In genomic region chr19:12657966-12658365, GRCh38 we compare ENCODE assay signal across 18 cellular contexts. TPM values are rescaled to one million over a fixed set of nuclear protein-coding genes. Genes with fewer than 3 reads are reported as not detected.
DNase-seq lines count a peak whose midpoint lies in the region; ATAC-seq, FAIRE-seq and TF ChIP-seq lines count a peak whose summit lies in the region.
"Had no signal": no experiment of that assay in that cellular context is flagged by ENCODE, and none has a peak within 500 bp of the region (broad histone marks: within the 10 kb centered on the region; RNA-seq: fewer than 3 reads in every experiment).

No MANE protein-coding gene starts in this region.

- H3K4me2 ChIP-seq in GM23338 = no peak overlapping the region
- no peak overlapping the region for H3K4me2 ChIP-seq in PC-3 (ENCODE audit: low read length)
- no peak overlapping the region for H3K4me2 ChIP-seq in HepG2 (ENCODE audit: low read depth, low read length)
- H3K4me2 ChIP-seq: BLaER1, PC-9, SK-N-SH had no signal

- TF ChIP-seq CTCF in GM23338 (conservative IDR thresholded peaks at IDR 0.05; ENCODE audit: low read depth in 2 of 2) (peak; percentile 37 to 50), PC-3 (conservative IDR thresholded peaks at IDR 0.05; ENCODE audit: low read depth, low read length) (0 out of 2 replicates have a peak, but pooled peaks have one; percentile 17), HepG2 (CRISPR knock-in tag; IDR thresholded peaks at IDR 0.05) (no peak)

- H3K27me3 Mint-ChIP-seq in GM23338 (ENCODE audit: insufficient read depth, low read depth, poor library complexity) = peaks cover 4% of the 10 kb centered on the region
- H3K27me3 Mint-ChIP-seq: CD8-positive, alpha-beta memory T cell had no signal

- no peaks in the 10 kb centered on the region for H3K9me3 Mint-ChIP-seq in GM23338
- H3K9me3 Mint-ChIP-seq: CD8-positive, alpha-beta memory T cell; T-helper 1 cell treated with Interleukin-12 subunit alpha and Interleukin-12 subunit beta and Interleukin-4 antibody, amounts not matched to agents 30 μg/mL and 1 μg/mL, for 36 hours had no signal

- no peak overlapping the region for H3K27ac Mint-ChIP-seq in GM23338
- H3K27ac Mint-ChIP-seq: CD8-positive, alpha-beta memory T cell; T-helper 1 cell treated with Interleukin-12 subunit alpha and Interleukin-12 subunit beta and Interleukin-4 antibody, amounts not matched to agents 30 μg/mL and 1 μg/mL, for 36 hours had no signal

- FAIRE-seq in HepG2 (lab: Jason Lieb, UNC) = no peak

- H3K79me2 ChIP-seq in GM23338 (replicated peaks; ENCODE audit: insufficient read depth) (no peaks in the 10 kb centered on the region), PC-3 (ENCODE audit: low read length) (no peaks in the 10 kb centered on the region), HepG2 (ENCODE audit: insufficient read depth, low read length) (no peaks in the 10 kb centered on the region)

- POLR2A ChIA-PET in PC-3 (lab: Charles Lee; ENCODE audit: unreplicated experiment) = no interaction called here
- POLR2A ChIA-PET in HepG2 (lab: Yijun Ruan, JAX) = no interaction called here

- CTCF ChIA-PET in PC-3 (lab: Charles Lee) (interaction anchor here (0.6 kb wide), 1 partner anchor 48 kb away, joined by 7 read pairs; the partner anchor contains the start of gene ZNF490), HepG2 (lab: Yijun Ruan, JAX; ENCODE audit: low intra/inter-chr PET ratio, low total read pairs) (no interaction called here)

- H3K9me2 ChIP-seq in GM23338 (ENCODE audit: insufficient read depth) (no peaks in the 10 kb centered on the region), PC-3 (replicated peaks; ENCODE audit: low read length) (no peaks in the 10 kb centered on the region)
- H3K9me2 ChIP-seq: SK-N-SH had no signal

- no peak for DNase-seq in GM23338 (ENCODE audit: low spot score)
- no peak for DNase-seq in PC-3
- DNase-seq in HepG2 (ENCODE audit: low spot score) = no peak
- DNase-seq in AG08396 (ENCODE audit: low spot score) = no peak
- DNase-seq in NCI-H2171 (lab: John Stamatoyannopoulos, UW) = no peak
- DNase-seq: CD8-positive, alpha-beta memory T cell; DND-41; GDM1; Kasumi-1; NCI-H1436; NCI-H2029 treated with DMSO at 0.1 percent for 48 hours; NCI-H524 treated with DMSO at 0.1 percent for 48 hours; PC-9; SK-N-SH had no signal

- peaks cover 13% of the 10 kb centered on the region; the same call in 1 of the 2 replicates for H3K36me3 ChIP-seq in GM23338 (ENCODE audit: insufficient read depth)
- H3K36me3 ChIP-seq in PC-3 (ENCODE audit: low read depth, low read length) = peaks cover 28% of the 10 kb centered on the region
- peaks cover 0 to 18% of the 10 kb centered on the region in 2 experiments; a peak in 4 of 5 replicates for H3K36me3 ChIP-seq in HepG2 (replicated peaks in 1 of 2; ENCODE audit: control insufficient read depth in 1 of 2, insufficient read depth in 2 of 2, low read length in 2 of 2)

- intact Hi-C loops in PC-3 (cut with micrococcal nuclease) = no loop called here
- intact Hi-C loops in HepG2 (cut with micrococcal nuclease; ENCODE audit: unreplicated experiment) = no loop called here

- H3F3A ChIP-seq in GM23338 (replicated peaks; ENCODE audit: low read depth) (peaks cover 13% of the 10 kb centered on the region), PC-3 (ENCODE audit: low read length, unreplicated experiment) (no peaks in the 10 kb centered on the region)

- H3K4me1 ChIP-seq in GM23338 (ENCODE audit: insufficient read depth) (no peaks in the 10 kb centered on the region), PC-3 (ENCODE audit: insufficient read depth, low read length) (no peaks in the 10 kb centered on the region), HepG2 (ENCODE audit: insufficient read depth, low read length) (no peaks in the 10 kb centered on the region)
- H3K4me1 ChIP-seq: BLaER1 had no signal

- H4K20me1 ChIP-seq in GM23338 (replicated peaks; ENCODE audit: insufficient read depth) = no peaks in the 10 kb centered on the region; the same call in 1 of the 2 replicates
- H4K20me1 ChIP-seq in PC-3 (ENCODE audit: low read length) = no peaks in the 10 kb centered on the region
- H4K20me1 ChIP-seq in HepG2 (ENCODE audit: insufficient read depth, low read length) = no peaks in the 10 kb centered on the region
- H4K20me1 ChIP-seq: BLaER1 had no signal

- no peak for TF ChIP-seq EP300 in HepG2 (IDR thresholded peaks at IDR 0.05; ENCODE audit: low read depth in 2 of 2, low read length in 2 of 2)
- no peak for TF ChIP-seq EP300 in HepG2 (CRISPR knock-in tag; IDR thresholded peaks at IDR 0.05; ENCODE audit: borderline replicate concordance)

- H3K9ac ChIP-seq in PC-3 (ENCODE audit: low read length) (no peak overlapping the region), HepG2 (ENCODE audit: insufficient read depth, low read depth, low read length) (no peak overlapping the region)
- H3K9ac ChIP-seq: BLaER1, SK-N-SH had no signal

- H3K27me3 ChIP-seq in GM23338 (ENCODE audit: insufficient read depth) (no peaks in the 10 kb centered on the region), PC-3 (ENCODE audit: low read length) (no peaks in the 10 kb centered on the region), HepG2 (ENCODE audit: control insufficient read depth in 1 of 2, insufficient read depth in 2 of 2, low read length in 2 of 2) (no peaks in the 10 kb centered on the region)
- H3K27me3 ChIP-seq: BLaER1 had no signal

- no peak overlapping the region for H3K4me3 Mint-ChIP-seq in GM23338
- H3K4me3 Mint-ChIP-seq: CD8-positive, alpha-beta memory T cell; T-helper 1 cell treated with Interleukin-12 subunit alpha and Interleukin-12 subunit beta and Interleukin-4 antibody, amounts not matched to agents 30 μg/mL and 1 μg/mL, for 36 hours had no signal

- TF ChIP-seq POLR2A in HepG2 (IDR thresholded peaks at IDR 0.05; ENCODE audit: insufficient read depth in 1 of 2, low read depth in 2 of 2, low read length in 2 of 2) = no peak

- BruUV-seq in PC-3 (replicated peaks; lab: Mats Ljungman, UMichigan) (no TSS peak), HepG2 (replicated peaks; lab: Mats Ljungman, UMichigan) (no TSS peak)

- H3K4me3 ChIP-seq in GM23338 = no peak overlapping the region
- no peak overlapping the region for H3K4me3 ChIP-seq in PC-3 (ENCODE audit: low read length)
- H3K4me3 ChIP-seq in HepG2 (replicated peaks in 1 of 3; ENCODE audit: insufficient read depth in 1 of 3, low read depth in 2 of 3, low read length in 3 of 3) = no peak overlapping the region
- H3K4me3 ChIP-seq: BLaER1, PC-9 had no signal

- H3K9me3 ChIP-seq in PC-3 (ENCODE audit: low read length) = no peaks in the 10 kb centered on the region
- no peaks in the 10 kb centered on the region for H3K9me3 ChIP-seq in HepG2 (ENCODE audit: low read length)
- H3K9me3 ChIP-seq: BLaER1, SK-N-SH had no signal

- H3K27ac ChIP-seq in GM23338 (ENCODE audit: low read depth) = no peak overlapping the region
- no peak overlapping the region for H3K27ac ChIP-seq in PC-3 (ENCODE audit: low read length)
- no peak overlapping the region for H3K27ac ChIP-seq in HepG2 (ENCODE audit: extremely low read length, insufficient read depth, low read length)
- H3K27ac ChIP-seq: BLaER1, PC-9 had no signal

- no peak for TF ChIP-seq RAD21 in HepG2 (CRISPR knock-in tag; IDR thresholded peaks at IDR 0.05)

- peaks cover 6% of the 10 kb centered on the region; the same call in 2 of the 3 replicates for H3K4me1 Mint-ChIP-seq in GM23338

- H3K36me3 Mint-ChIP-seq in GM23338 (ENCODE audit: low read depth) = peaks cover 55% of the 10 kb centered on the region

- ATAC-seq in GM23338 = no peak
- ATAC-seq in PC-3 = no peak
- no peak for ATAC-seq in HepG2
- no peak for ATAC-seq in GM18873 (IDR thresholded peaks at IDR 0.05; ENCODE audit: low FRiP score, unreplicated experiment)

- in situ Hi-C loops in HepG2 (cut with HindIII; ENCODE audit: extremely low pct_ligation_motif_present, low pct_unique_long_range_greater_than_20kb) = no loop called here

- 97% methylated on average over 21 of the region's 22 CpGs for WGBS in HepG2 (ENCODE audit: low lambda C conversion rate)

- H2AFZ ChIP-seq in GM23338 = no peak overlapping the region
- H2AFZ ChIP-seq in PC-3 (ENCODE audit: low read length) = no peak overlapping the region
- no peak overlapping the region for H2AFZ ChIP-seq in HepG2 (ENCODE audit: low read length)
- H2AFZ ChIP-seq: PC-9 had no signal

RNA-seq across cellular contexts. Expression of gene MAN2B1, which starts 8.6 kb away (rescaled TPM):
- 60.8 and 73.8 TPM in 2 replicates for total RNA-seq in GM23338 (2014; rRNA removed; shearing (Covaris generic))
- 33.2 and 39.2 TPM in 2 replicates for polyA plus RNA-seq in GM23338 (2016; fragmentation: Nextera tagmentation; extraction: Ambion mirVana)
- 62.9 and 67.5 TPM in 2 replicates for total RNA-seq in PC-3 (2014; rRNA removed)
- total RNA-seq in HepG2 (2016; rRNA removed; fragmentation: Illumina TruSeq; extraction: Trizol) = 10.8 and 23.8 TPM in 2 replicates
- 4.0 and 5.4 TPM in 2 replicates for total RNA-seq in HepG2 (2016; cell fraction: cytosol; rRNA removed; fragmentation: Illumina TruSeq; extraction: Trizol; ENCODE audit: low read depth)
- 8.6 and 23.6 TPM in 2 replicates for total RNA-seq in HepG2 (2016; cell fraction: insoluble cytoplasmic fraction; rRNA removed; fragmentation: Illumina TruSeq; extraction: Trizol)
- 13.4 and 16.7 TPM in 2 replicates for total RNA-seq in HepG2 (2016; cell fraction: membrane; rRNA removed; fragmentation: Illumina TruSeq; extraction: Trizol)
- 28.7 and 30.9 TPM in 2 replicates for total RNA-seq in HepG2 (2016; cell fraction: nucleus; rRNA removed; fragmentation: Illumina TruSeq; extraction: Trizol)
- 23.6 and 31.8 TPM in 2 replicates for polyA plus RNA-seq in HepG2 (2011; rRNA removed)
- 26.5 and 29.6 TPM in 2 replicates for polyA plus RNA-seq in HepG2 (2011; cell fraction: cytosol; rRNA removed)
- 46.9 and 59.4 TPM in 2 replicates for polyA plus RNA-seq in HepG2 (2011; cell fraction: nucleus; rRNA removed)
- 38.9 and 46.8 TPM in 2 replicates for polyA plus RNA-seq in HepG2 (2012)
- polyA plus RNA-seq in HepG2 (2016; cell fraction: cytosol; fragmentation: Illumina TruSeq; extraction: Trizol; ENCODE audit: low read depth) = 4.9 and 6.4 TPM in 2 replicates
- polyA plus RNA-seq in HepG2 (2016; cell fraction: insoluble cytoplasmic fraction; fragmentation: Illumina TruSeq; extraction: Trizol; ENCODE audit: low read depth) = 10.9 and 14.9 TPM in 2 replicates
- polyA plus RNA-seq in HepG2 (2016; cell fraction: membrane; fragmentation: Illumina TruSeq; extraction: Trizol; ENCODE audit: low read depth) = 15.2 and 17.9 TPM in 2 replicates
- 43.7 and 53.7 TPM in 2 replicates for polyA plus RNA-seq in HepG2 (2016; cell fraction: nucleus; fragmentation: Illumina TruSeq; extraction: Trizol; ENCODE audit: insufficient read depth, low read depth)
- 15.2 and 23.5 TPM in 2 replicates for polyA minus RNA-seq in HepG2 (2011; rRNA and poly(A)+ RNA removed; ENCODE audit: low replicate concordance)
- polyA minus RNA-seq in HepG2 (2011; cell fraction: cytosol; rRNA and poly(A)+ RNA removed) = 8.4 and 16.6 TPM in 2 replicates
- 10.7 and 15.5 TPM in 2 replicates for polyA minus RNA-seq in HepG2 (2011; cell fraction: nucleus; rRNA and poly(A)+ RNA removed)

RNA-seq across cellular contexts. Expression of gene WDR83, which starts 8.6 kb away (rescaled TPM):
- total RNA-seq in GM23338 (2014; rRNA removed; shearing (Covaris generic)) = 12.5 and 31.6 TPM in 2 replicates
- polyA plus RNA-seq in GM23338 (2016; fragmentation: Nextera tagmentation; extraction: Ambion mirVana) (18.5 and 18.6 TPM in 2 replicates), HepG2 (2011; rRNA removed) (4.5 and 5.4 TPM in 2 replicates)
- total RNA-seq in PC-3 (2014; rRNA removed) (39.5 and 53.5 TPM in 2 replicates), HepG2 (2016; rRNA removed; fragmentation: Illumina TruSeq; extraction: Trizol) (9.9 and 10.7 TPM in 2 replicates)
- 6.9 and 7.6 TPM in 2 replicates for total RNA-seq in HepG2 (2016; cell fraction: cytosol; rRNA removed; fragmentation: Illumina TruSeq; extraction: Trizol; ENCODE audit: low read depth)
- 11.3 and 11.8 TPM in 2 replicates for total RNA-seq in HepG2 (2016; cell fraction: insoluble cytoplasmic fraction; rRNA removed; fragmentation: Illumina TruSeq; extraction: Trizol)
- total RNA-seq in HepG2 (2016; cell fraction: membrane; rRNA removed; fragmentation: Illumina TruSeq; extraction: Trizol) = 8.4 and 8.9 TPM in 2 replicates
- total RNA-seq in HepG2 (2016; cell fraction: nucleus; rRNA removed; fragmentation: Illumina TruSeq; extraction: Trizol) = 7.7 and 8.0 TPM in 2 replicates
- polyA plus RNA-seq in HepG2 (2011; cell fraction: cytosol; rRNA removed) = 6.2 and 9.4 TPM in 2 replicates
- 11.3 and 12.7 TPM in 2 replicates for polyA plus RNA-seq in HepG2 (2011; cell fraction: nucleus; rRNA removed)
- 5.0 and 9.1 TPM in 2 replicates for polyA plus RNA-seq in HepG2 (2012)
- 5.9 and 6.7 TPM in 2 replicates for polyA plus RNA-seq in HepG2 (2016; cell fraction: cytosol; fragmentation: Illumina TruSeq; extraction: Trizol; ENCODE audit: low read depth)
- 11.8 and 12.8 TPM in 2 replicates for polyA plus RNA-seq in HepG2 (2016; cell fraction: insoluble cytoplasmic fraction; fragmentation: Illumina TruSeq; extraction: Trizol; ENCODE audit: low read depth)
- polyA plus RNA-seq in HepG2 (2016; cell fraction: membrane; fragmentation: Illumina TruSeq; extraction: Trizol; ENCODE audit: low read depth) = 8.3 and 8.5 TPM in 2 replicates
- 13.7 and 15.3 TPM in 2 replicates for polyA plus RNA-seq in HepG2 (2016; cell fraction: nucleus; fragmentation: Illumina TruSeq; extraction: Trizol; ENCODE audit: insufficient read depth, low read depth)
- 10.4 and 11.3 TPM in 2 replicates for polyA minus RNA-seq in HepG2 (2011; rRNA and poly(A)+ RNA removed; ENCODE audit: low replicate concordance)
- polyA minus RNA-seq in HepG2 (2011; cell fraction: cytosol; rRNA and poly(A)+ RNA removed) = 1.6 and 2.4 TPM in 2 replicates
- 7.7 and 8.6 TPM in 2 replicates for polyA minus RNA-seq in HepG2 (2011; cell fraction: nucleus; rRNA and poly(A)+ RNA removed)

RNA-seq across cellular contexts. Expression of gene DHPS, which starts 23.7 kb away (rescaled TPM):
- 126 and 141 TPM in 2 replicates for total RNA-seq in GM23338 (2014; rRNA removed; shearing (Covaris generic))
- polyA plus RNA-seq in GM23338 (2016; fragmentation: Nextera tagmentation; extraction: Ambion mirVana) = 85.4 and 107 TPM in 2 replicates
- 140 and 150 TPM in 2 replicates for total RNA-seq in PC-3 (2014; rRNA removed)
- total RNA-seq in HepG2 (2016; rRNA removed; fragmentation: Illumina TruSeq; extraction: Trizol) = 34.8 and 43.3 TPM in 2 replicates
- total RNA-seq in HepG2 (2016; cell fraction: cytosol; rRNA removed; fragmentation: Illumina TruSeq; extraction: Trizol; ENCODE audit: low read depth) = 18.6 and 20.2 TPM in 2 replicates
- 36.3 and 41.9 TPM in 2 replicates for total RNA-seq in HepG2 (2016; cell fraction: insoluble cytoplasmic fraction; rRNA removed; fragmentation: Illumina TruSeq; extraction: Trizol)
- total RNA-seq in HepG2 (2016; cell fraction: membrane; rRNA removed; fragmentation: Illumina TruSeq; extraction: Trizol) = 18.6 and 23.3 TPM in 2 replicates
- 44.1 and 48.8 TPM in 2 replicates for total RNA-seq in HepG2 (2016; cell fraction: nucleus; rRNA removed; fragmentation: Illumina TruSeq; extraction: Trizol)
- polyA plus RNA-seq in HepG2 (2011; rRNA removed) = 84.3 and 84.6 TPM in 2 replicates
- polyA plus RNA-seq in HepG2 (2011; cell fraction: cytosol; rRNA removed) = 70.3 and 86.4 TPM in 2 replicates
- polyA plus RNA-seq in HepG2 (2011; cell fraction: nucleus; rRNA removed) = 180 and 198 TPM in 2 replicates
- 54.1 and 72.2 TPM in 2 replicates for polyA plus RNA-seq in HepG2 (2012)
- polyA plus RNA-seq in HepG2 (2016; cell fraction: cytosol; fragmentation: Illumina TruSeq; extraction: Trizol; ENCODE audit: low read depth) = 12.2 and 12.4 TPM in 2 replicates
- 34.0 and 35.3 TPM in 2 replicates for polyA plus RNA-seq in HepG2 (2016; cell fraction: insoluble cytoplasmic fraction; fragmentation: Illumina TruSeq; extraction: Trizol; ENCODE audit: low read depth)
- 12.8 and 13.6 TPM in 2 replicates for polyA plus RNA-seq in HepG2 (2016; cell fraction: membrane; fragmentation: Illumina TruSeq; extraction: Trizol; ENCODE audit: low read depth)
- polyA plus RNA-seq in HepG2 (2016; cell fraction: nucleus; fragmentation: Illumina TruSeq; extraction: Trizol; ENCODE audit: insufficient read depth, low read depth) = 90.1 and 103 TPM in 2 replicates
- polyA minus RNA-seq in HepG2 (2011; rRNA and poly(A)+ RNA removed; ENCODE audit: low replicate concordance) = 80.2 and 94.5 TPM in 2 replicates
- polyA minus RNA-seq in HepG2 (2011; cell fraction: cytosol; rRNA and poly(A)+ RNA removed) = 27.8 and 30.4 TPM in 2 replicates
- polyA minus RNA-seq in HepG2 (2011; cell fraction: nucleus; rRNA and poly(A)+ RNA removed) = 56.0 and 62.9 TPM in 2 replicates

RNA-seq across cellular contexts. Expression of gene GNG14, which starts 29.8 kb away (rescaled TPM):
- not detected in 2 replicates for total RNA-seq in GM23338 (2014; rRNA removed; shearing (Covaris generic))
- polyA plus RNA-seq in GM23338 (2016; fragmentation: Nextera tagmentation; extraction: Ambion mirVana) (not detected in 2 replicates), HepG2 (2011; rRNA removed) (not detected in 2 replicates)
- total RNA-seq in PC-3 (2014; rRNA removed) (not detected in 2 replicates), HepG2 (2016; rRNA removed; fragmentation: Illumina TruSeq; extraction: Trizol) (not detected in 2 replicates)
- not detected in 2 replicates for total RNA-seq in HepG2 (2016; cell fraction: cytosol; rRNA removed; fragmentation: Illumina TruSeq; extraction: Trizol; ENCODE audit: low read depth)
- total RNA-seq in HepG2 (2016; cell fraction: insoluble cytoplasmic fraction; rRNA removed; fragmentation: Illumina TruSeq; extraction: Trizol) = not detected in 2 replicates
- not detected in 2 replicates for total RNA-seq in HepG2 (2016; cell fraction: membrane; rRNA removed; fragmentation: Illumina TruSeq; extraction: Trizol)
- not detected in 2 replicates for total RNA-seq in HepG2 (2016; cell fraction: nucleus; rRNA removed; fragmentation: Illumina TruSeq; extraction: Trizol)
- not detected in 2 replicates for polyA plus RNA-seq in HepG2 (2011; cell fraction: cytosol; rRNA removed)
- 0.82 TPM in 1 of 2 replicates, not detected in the other for polyA plus RNA-seq in HepG2 (2011; cell fraction: nucleus; rRNA removed)
- not detected in 2 replicates for polyA plus RNA-seq in HepG2 (2012)
- polyA plus RNA-seq in HepG2 (2016; cell fraction: cytosol; fragmentation: Illumina TruSeq; extraction: Trizol; ENCODE audit: low read depth) = not detected in 2 replicates
- polyA plus RNA-seq in HepG2 (2016; cell fraction: insoluble cytoplasmic fraction; fragmentation: Illumina TruSeq; extraction: Trizol; ENCODE audit: low read depth) = not detected in 2 replicates
- polyA plus RNA-seq in HepG2 (2016; cell fraction: membrane; fragmentation: Illumina TruSeq; extraction: Trizol; ENCODE audit: low read depth) = not detected in 2 replicates
- not detected in 2 replicates for polyA plus RNA-seq in HepG2 (2016; cell fraction: nucleus; fragmentation: Illumina TruSeq; extraction: Trizol; ENCODE audit: insufficient read depth, low read depth)
- 0.68 and 1.9 TPM in 2 replicates for polyA minus RNA-seq in HepG2 (2011; rRNA and poly(A)+ RNA removed; ENCODE audit: low replicate concordance)
- not detected in 2 replicates for polyA minus RNA-seq in HepG2 (2011; cell fraction: cytosol; rRNA and poly(A)+ RNA removed)
- polyA minus RNA-seq in HepG2 (2011; cell fraction: nucleus; rRNA and poly(A)+ RNA removed) = not detected in 2 replicates
- total RNA-seq: CD8-positive, alpha-beta memory T cell; H4; PC-9 had no signal
- polyA plus RNA-seq: CD8-positive, alpha-beta memory T cell; SK-N-SH had no signal

RNA-seq across cellular contexts. Expression of gene FBXW9, which starts 38.5 kb away (rescaled TPM):
- 12.3 and 19.4 TPM in 2 replicates for total RNA-seq in GM23338 (2014; rRNA removed; shearing (Covaris generic))
- 6.6 and 8.2 TPM in 2 replicates for polyA plus RNA-seq in GM23338 (2016; fragmentation: Nextera tagmentation; extraction: Ambion mirVana)
- total RNA-seq in PC-3 (2014; rRNA removed) = 27.5 and 34.6 TPM in 2 replicates
- 4.6 and 6.1 TPM in 2 replicates for total RNA-seq in HepG2 (2016; rRNA removed; fragmentation: Illumina TruSeq; extraction: Trizol)
- 1.2 and 2.0 TPM in 2 replicates for total RNA-seq in HepG2 (2016; cell fraction: cytosol; rRNA removed; fragmentation: Illumina TruSeq; extraction: Trizol; ENCODE audit: low read depth)
- 3.8 and 6.5 TPM in 2 replicates for total RNA-seq in HepG2 (2016; cell fraction: insoluble cytoplasmic fraction; rRNA removed; fragmentation: Illumina TruSeq; extraction: Trizol)
- 2.3 and 2.8 TPM in 2 replicates for total RNA-seq in HepG2 (2016; cell fraction: membrane; rRNA removed; fragmentation: Illumina TruSeq; extraction: Trizol)
- 5.5 and 5.9 TPM in 2 replicates for total RNA-seq in HepG2 (2016; cell fraction: nucleus; rRNA removed; fragmentation: Illumina TruSeq; extraction: Trizol)
- polyA plus RNA-seq in HepG2 (2011; rRNA removed) = 5.7 and 7.0 TPM in 2 replicates
- 6.0 and 11.9 TPM in 2 replicates for polyA plus RNA-seq in HepG2 (2011; cell fraction: cytosol; rRNA removed)
- polyA plus RNA-seq in HepG2 (2011; cell fraction: nucleus; rRNA removed) = 21.5 and 25.3 TPM in 2 replicates
- 3.3 TPM in 2 replicates for polyA plus RNA-seq in HepG2 (2012)
- polyA plus RNA-seq in HepG2 (2016; cell fraction: cytosol; fragmentation: Illumina TruSeq; extraction: Trizol; ENCODE audit: low read depth) = 1.7 and 1.9 TPM in 2 replicates
- 4.4 and 5.7 TPM in 2 replicates for polyA plus RNA-seq in HepG2 (2016; cell fraction: insoluble cytoplasmic fraction; fragmentation: Illumina TruSeq; extraction: Trizol; ENCODE audit: low read depth)
- polyA plus RNA-seq in HepG2 (2016; cell fraction: membrane; fragmentation: Illumina TruSeq; extraction: Trizol; ENCODE audit: low read depth) = 1.9 and 2.7 TPM in 2 replicates
- polyA plus RNA-seq in HepG2 (2016; cell fraction: nucleus; fragmentation: Illumina TruSeq; extraction: Trizol; ENCODE audit: insufficient read depth, low read depth) = 12.6 and 13.0 TPM in 2 replicates
- 10.4 and 13.8 TPM in 2 replicates for polyA minus RNA-seq in HepG2 (2011; rRNA and poly(A)+ RNA removed; ENCODE audit: low replicate concordance)
- 3.2 and 4.4 TPM in 2 replicates for polyA minus RNA-seq in HepG2 (2011; cell fraction: cytosol; rRNA and poly(A)+ RNA removed)
- 2.7 and 4.4 TPM in 2 replicates for polyA minus RNA-seq in HepG2 (2011; cell fraction: nucleus; rRNA and poly(A)+ RNA removed)
